12 cellular contexts compared by ENCODE assay signal in the genomic region with DNA sequence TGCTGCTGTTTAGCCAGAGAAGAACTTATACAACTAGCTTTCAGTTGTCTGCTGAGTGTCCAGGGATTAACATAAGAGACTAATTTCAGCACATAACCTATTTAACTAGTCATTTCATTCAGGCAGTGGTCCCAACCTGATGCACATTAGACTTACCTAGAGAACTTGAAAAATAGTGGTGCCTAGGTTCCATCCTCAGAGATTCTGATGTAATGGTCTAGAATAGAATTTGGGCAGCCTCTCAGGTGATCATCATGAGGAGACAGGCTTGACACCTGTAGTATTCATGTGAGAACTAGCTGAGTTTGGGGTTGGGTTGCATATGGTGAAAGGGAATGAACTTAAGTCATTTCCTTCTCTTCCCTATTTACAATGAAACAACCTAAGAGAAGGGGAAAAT. TPM values are rescaled to one million over a fixed set of nuclear protein-coding genes. Genes with fewer than 3 reads are reported as not detected.
DNase-seq lines count a peak whose midpoint lies in the region; ATAC-seq and TF ChIP-seq lines count a peak whose summit lies in the region.
"Had no signal": no experiment of that assay in that cellular context is flagged by ENCODE, and none has a peak within 500 bp of the region (broad histone marks: within the 10 kb centered on the region; RNA-seq: fewer than 3 reads in every experiment).

No MANE protein-coding gene starts in this region.

- peak overlapping the region; percentile 64 for H3K27ac Mint-ChIP-seq in activated T-cell treated with anti-CD3 and anti-CD28 coated beads, Interleukin-2, amount 50 U/mL, for 24 hours
- peak overlapping the region; percentile 66 for H3K27ac Mint-ChIP-seq in osteocyte (ENCODE audit: unreplicated experiment)

- no peak for ATAC-seq in activated T-cell treated with anti-CD3 and anti-CD28 coated beads, Interleukin-2, amount 50 U/mL, for 4 hours
- ATAC-seq in GM21723 (IDR thresholded peaks at IDR 0.05; ENCODE audit: unreplicated experiment) (peak; percentile 46), HG03139 (IDR thresholded peaks at IDR 0.05; ENCODE audit: unreplicated experiment) (peak; percentile 20)

- H3K27me3 Mint-ChIP-seq in activated T-cell treated with anti-CD3 and anti-CD28 coated beads, Interleukin-2, amount 50 U/mL, for 24 hours, result no peaks in the 10 kb centered on the region
- H3K27me3 Mint-ChIP-seq in activated T-cell treated with anti-CD3 and anti-CD28 coated beads, Interleukin-2, amount 50 U/mL, for 4 hours (ENCODE audit: low read depth), result no peaks in the 10 kb centered on the region
- H3K27me3 Mint-ChIP-seq in osteocyte (ENCODE audit: unreplicated experiment), result no peaks in the 10 kb centered on the region

- H3K4me3 Mint-ChIP-seq in activated T-cell treated with anti-CD3 and anti-CD28 coated beads, Interleukin-2, amount 50 U/mL, for 24 hours, result no peak overlapping the region
- H3K4me3 Mint-ChIP-seq in activated T-cell treated with anti-CD3 and anti-CD28 coated beads, Interleukin-2, amount 50 U/mL, for 4 hours, result no peak overlapping the region
- no peak overlapping the region for H3K4me3 Mint-ChIP-seq in osteocyte (ENCODE audit: unreplicated experiment)

- H3K36me3 Mint-ChIP-seq in activated T-cell treated with anti-CD3 and anti-CD28 coated beads, Interleukin-2, amount 50 U/mL, for 24 hours (ENCODE audit: low read depth), result peaks cover 56% of the 10 kb centered on the region
- peaks cover 29% of the 10 kb centered on the region for H3K36me3 Mint-ChIP-seq in activated T-cell treated with anti-CD3 and anti-CD28 coated beads, Interleukin-2, amount 50 U/mL, for 4 hours (ENCODE audit: insufficient read depth)
- H3K36me3 Mint-ChIP-seq in osteocyte (ENCODE audit: unreplicated experiment), result peaks cover 12% of the 10 kb centered on the region

- H3K9me3 Mint-ChIP-seq in activated T-cell treated with anti-CD3 and anti-CD28 coated beads, Interleukin-2, amount 50 U/mL, for 24 hours, result no peaks in the 10 kb centered on the region
- peaks cover 6% of the 10 kb centered on the region for H3K9me3 Mint-ChIP-seq in activated T-cell treated with anti-CD3 and anti-CD28 coated beads, Interleukin-2, amount 50 U/mL, for 4 hours
- H3K9me3 Mint-ChIP-seq in osteocyte (ENCODE audit: unreplicated experiment), result no peaks in the 10 kb centered on the region

- no peak for DNase-seq in activated T-cell treated with anti-CD3 and anti-CD28 coated beads, Interleukin-2, amount 50 U/mL, for 24 hours
- DNase-seq in activated T-cell treated with anti-CD3 and anti-CD28 coated beads, Interleukin-2, amount 50 U/mL, for 4 hours, result no peak
- DNase-seq in osteocyte (ENCODE audit: extremely low spot score, unreplicated experiment) (no peak), 8988T (no peak), OCI-M2 (lab: John Stamatoyannopoulos, UW; ENCODE audit: unreplicated experiment) (no peak)
- no peak for DNase-seq in stimulated activated CD4-positive, alpha-beta T cell treated with anti-CD3 and anti-CD28 coated beads, Interleukin-4, amount 100 ng/mL, for 1 hour
- DNase-seq: H7, Kasumi-1, NCI-H526 treated with DMSO at 0.1 percent for 48 hours, small intestine had no signal

- peaks cover 60% of the 10 kb centered on the region for H3K4me1 Mint-ChIP-seq in activated T-cell treated with anti-CD3 and anti-CD28 coated beads, Interleukin-2, amount 50 U/mL, for 24 hours (ENCODE audit: low read depth)
- peaks cover 53% of the 10 kb centered on the region for H3K4me1 Mint-ChIP-seq in activated T-cell treated with anti-CD3 and anti-CD28 coated beads, Interleukin-2, amount 50 U/mL, for 4 hours (ENCODE audit: low read depth)
- H3K4me1 Mint-ChIP-seq in osteocyte (ENCODE audit: unreplicated experiment), result peaks cover 68% of the 10 kb centered on the region

- no peak for TF ChIP-seq CTCF in osteocyte (IDR thresholded peaks at IDR 0.05)

RNA-seq across cellular contexts. Expression of a gene that starts 24.8 kb away (rescaled TPM):
- 10 to 100 TPM; 32.1 to 33.5 (median 32.3) TPM for total RNA-seq in activated T-cell treated with anti-CD3 and anti-CD28 coated beads, Interleukin-2, amount 50 U/mL, for 4 hours
- 26.8 and 32.9 TPM in 2 replicates for total RNA-seq in osteocyte

RNA-seq across cellular contexts. Expression of a gene that starts 25.0 kb away (rescaled TPM):
- 10 to 100 TPM; 41.7 to 45.8 (median 42.8) TPM for total RNA-seq in activated T-cell treated with anti-CD3 and anti-CD28 coated beads, Interleukin-2, amount 50 U/mL, for 4 hours
- total RNA-seq in osteocyte, result 11.5 and 12.5 TPM in 2 replicates

Comparison
In these comparisons a context has a peak if more than half of its experiments do, and no peak if none do; other contexts are left out.
1. ATAC-seq: peak in GM21723 (single experiment) and HG03139 (single experiment); none in activated T-cell treated with anti-CD3 and anti-CD28 coated beads, Interleukin-2, amount 50 U/mL, for 4 hours (0 of 2).